Comparison of ENCODE assay signal across 8 cellular contexts in the genomic region with DNA sequence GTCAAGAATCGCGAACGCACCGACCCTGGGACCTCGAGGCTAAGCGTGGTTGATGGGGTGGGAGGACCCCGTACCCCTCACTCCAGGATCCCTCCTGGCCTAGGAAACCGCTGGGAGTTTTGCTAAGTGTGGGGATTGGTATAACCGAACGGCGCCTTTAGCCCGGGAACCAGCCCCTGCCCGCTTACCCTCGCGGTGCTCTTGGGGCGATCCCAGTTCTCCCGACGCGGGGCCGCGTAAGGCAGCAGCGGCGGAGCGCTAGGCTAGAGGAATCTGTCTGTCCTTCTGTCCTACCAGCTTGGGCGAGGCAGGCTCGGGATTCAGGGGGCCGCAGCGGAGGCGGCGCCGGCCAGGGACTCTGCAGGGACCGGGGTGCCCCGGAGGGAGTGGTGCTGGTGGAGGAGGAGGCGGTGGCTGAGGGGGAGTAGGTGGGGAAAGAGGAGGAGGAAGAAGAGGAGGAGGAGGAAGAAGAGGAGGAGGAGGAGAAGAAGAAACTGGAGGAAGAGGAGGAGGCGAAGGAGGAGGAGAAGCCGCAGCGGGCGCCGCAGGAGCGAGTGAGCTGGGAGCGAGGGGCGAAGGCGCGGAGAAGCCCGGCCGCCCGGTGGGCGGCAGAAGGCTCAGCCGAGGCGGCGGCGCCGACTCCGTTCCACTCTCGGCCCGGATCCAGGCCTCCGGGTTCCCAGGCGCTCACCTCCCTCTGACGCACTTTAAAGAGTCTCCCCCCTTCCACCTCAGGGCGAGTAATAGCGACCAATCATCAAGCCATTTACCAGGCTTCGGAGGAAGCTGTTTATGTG. TPM values are rescaled to one million over a fixed set of nuclear protein-coding genes. Genes with fewer than 3 reads are reported as not detected.
A peak's percentile ranks its signal among the peaks of the same experiment; 100 is the strongest.
DNase-seq lines count a peak whose midpoint lies in the region; ATAC-seq and TF ChIP-seq lines count a peak whose summit lies in the region.

No MANE protein-coding gene starts in this region.

- H3K27me3 ChIP-seq in iPS DF 6.9 (ENCODE audit: control insufficient read depth, insufficient read depth, low read length) (peaks cover 89% of the 10 kb centered on the region), stomach (peaks cover 76 to 100% (median 96%) of the 10 kb centered on the region in 3 donors)

- TF ChIP-seq EP300 in stomach (IDR thresholded peaks at IDR 0.05) = no peak

- WGBS in iPS DF 6.9 (ENCODE audit: insufficient coverage, insufficient read length) = no CpG with 5 or more reads among the region's 62 CpGs
- 4 to 10% (median 7%) methylated on average over 57 to 62 of the region's 62 CpGs for WGBS in stomach, 5 donors

- H3K4me3 ChIP-seq in iPS DF 6.9 (ENCODE audit: low read length) (peak overlapping the region; percentile 31; the same call in 1 of the 2 replicates), stomach (peak overlapping the region in 3 of 4 donors; percentile 5 to 20 (median 11))

- H3K9me3 ChIP-seq in iPS DF 6.9 (ENCODE audit: control insufficient read depth, insufficient read depth, low read length) (no peaks in the 10 kb centered on the region), stomach (no peaks in the 10 kb centered on the region)

- intact Hi-C loops in stomach (cut with DNase I; ENCODE audit: low total_unique reads) = no loop called here

- DNase-seq in 8988T (peak; percentile 44), GM20000 (ENCODE audit: low spot score) (peak; percentile 70), iPS DF 6.9 (ENCODE audit: low read depth, low spot score) (no peak), stomach (no peak)

- TF ChIP-seq CTCF in GM20000 (IDR thresholded peaks at IDR 0.05; ENCODE audit: extremely low read depth, missing control alignments) = no peak
- TF ChIP-seq CTCF in stomach (IDR thresholded peaks at IDR 0.05) = no peak

- H3K27ac ChIP-seq in angular gyrus (ENCODE audit: low read depth, low read length) = peak overlapping the region; percentile 74
- no peak overlapping the region for H3K27ac ChIP-seq in iPS DF 6.9 (ENCODE audit: low read length)
- H3K27ac ChIP-seq in stomach = no peak overlapping the region

- ATAC-seq in GM18868 (IDR thresholded peaks at IDR 0.05; ENCODE audit: unreplicated experiment) = no peak
- no peak for ATAC-seq in GM19467 (IDR thresholded peaks at IDR 0.05; ENCODE audit: unreplicated experiment)
- ATAC-seq in HG02885 (IDR thresholded peaks at IDR 0.05; ENCODE audit: poor library complexity, unreplicated experiment) = no peak

- TF ChIP-seq POLR2A in stomach (IDR thresholded peaks at IDR 0.05) = no peak

- H3K36me3 ChIP-seq in iPS DF 6.9 (ENCODE audit: control insufficient read depth, insufficient read depth, low read length) (no peaks in the 10 kb centered on the region), stomach (no peaks in the 10 kb centered on the region)

- H3K4me1 ChIP-seq in iPS DF 6.9 (ENCODE audit: control insufficient read depth, insufficient read depth, low read length) (peaks cover 12% of the 10 kb centered on the region), stomach (peaks cover 47 to 68% (median 55%) of the 10 kb centered on the region in 4 donors)

RNA-seq across cellular contexts. Expression of a gene that starts 0.4 kb away (rescaled TPM):
- total RNA-seq in stomach = not detected
- under 1 TPM in 1 of 3 donors, not detected in 2; 0.18 TPM for polyA plus RNA-seq in stomach

Comparison
In these comparisons a context has a peak if more than half of its experiments do, and no peak if none do; other contexts are left out.
1. DNase-seq: peak in 8988T (single experiment) and GM20000 (single experiment); none in iPS DF 6.9 (single experiment) and stomach (single experiment).